Comparison of ENCODE assay signal across 10 cellular contexts in genomic region chr10:71259815-71260501, GRCh38. TPM values are rescaled to one million over a fixed set of nuclear protein-coding genes. Genes with fewer than 3 reads are reported as not detected.
DNase-seq lines count a peak whose midpoint lies in the region; ATAC-seq and TF ChIP-seq lines count a peak whose summit lies in the region.
"Had no signal": no experiment of that assay in that cellular context is flagged by ENCODE, and none has a peak within 500 bp of the region (broad histone marks: within the 10 kb centered on the region; RNA-seq: fewer than 3 reads in every experiment).

No MANE protein-coding gene starts in this region.

- H3K27ac ChIP-seq in dorsolateral prefrontal cortex: peak overlapping the region; percentile 17 to 94 (median 84)

- TF ChIP-seq CTCF in dorsolateral prefrontal cortex (IDR thresholded peaks at IDR 0.05 in 54 of 56, conservative IDR thresholded peaks at IDR 0.05 in 2 of 56; ENCODE audit: low read depth in 1 of 56, partially characterized antibody in 56 of 56) (peak in 3 of 56 donors; percentile 14 to 25 (median 15)), mucosa of descending colon (IDR thresholded peaks at IDR 0.05) (no peak)

- peaks cover 76% of the 10 kb centered on the region for H3K4me1 ChIP-seq in mucosa of descending colon (ENCODE audit: low read depth)

- DNase-seq in Right ventricle myocardium inferior (ENCODE audit: missing footprints) (no peak), cardiac septum (ENCODE audit: low spot score) (no peak), dorsolateral prefrontal cortex (no peak), mucosa of descending colon (peak; percentile 83 to 86 (median 84)), T-helper 9 cell (no peak), NCI-H1436 (lab: John Stamatoyannopoulos, UW) (no peak), hippocampal formation (lab: John Stamatoyannopoulos, UW) (no peak)
- DNase-seq: stimulated activated naive B cell treated with anti-CD40 and anti-IgM and Interleukin-4, amounts not matched to agents 10 μg/mL and 1 μg/mL and 100 μg/mL, for 72 hours; T-helper 17 cell had no signal

- intact Hi-C loops in Right ventricle myocardium inferior (cut with DNase I) (loop anchor here (10.0 kb wide), 1 partner anchor 255 kb away; no protein-coding TSS in a partner anchor), cardiac septum (cut with DNase I) (no loop called here), dorsolateral prefrontal cortex (cut with DNase I) (loop anchor here (2.0 kb wide), 2 partner anchors 27 to 47 kb away; partner anchors contain the start of gene UNC5B (in 1 of the 2)), mucosa of descending colon (cut with DNase I, micrococcal nuclease) (no loop called here)

- no peaks in the 10 kb centered on the region for H3K9me3 ChIP-seq in mucosa of descending colon

- H3K27me3 ChIP-seq in dorsolateral prefrontal cortex: no peaks in the 10 kb centered on the region

- no peaks in the 10 kb centered on the region for H3K36me3 ChIP-seq in mucosa of descending colon (ENCODE audit: low read depth)

- H3K4me3 ChIP-seq in dorsolateral prefrontal cortex (peak overlapping the region in 8 of 59 donors; percentile 1 to 33 (median 6)), mucosa of descending colon (no peak overlapping the region)

- ATAC-seq in Right ventricle myocardium inferior: peak; percentile 14
- ATAC-seq in mucosa of descending colon: peak; percentile 65
- ATAC-seq in HG02970 (IDR thresholded peaks at IDR 0.05; ENCODE audit: low FRiP score, unreplicated experiment): no peak
- ATAC-seq: stimulated activated naive B cell treated with anti-CD40 and anti-IgM and Interleukin-4, amounts not matched to agents 10 μg/mL and 1 μg/mL and 100 μg/mL, for 72 hours; T-helper 17 cell had no signal

RNA-seq across cellular contexts. Expression of gene UNC5B, which starts 47.6 kb away (rescaled TPM):
- 13.1 TPM for total RNA-seq in Right ventricle myocardium inferior
- 22.4 TPM for total RNA-seq in cardiac septum
- total RNA-seq in dorsolateral prefrontal cortex: 10 to 100 TPM; 12.3 to 77.7 (median 23.7) TPM
- total RNA-seq in mucosa of descending colon: 10 to 100 TPM; 11.0 to 17.4 (median 11.4) TPM
- total RNA-seq: T-helper 17 cell had no signal

RNA-seq across cellular contexts. Expression of gene SLC29A3, which starts 59.1 kb away (rescaled TPM):
- total RNA-seq in Right ventricle myocardium inferior (1.8 TPM), cardiac septum (1.6 TPM), dorsolateral prefrontal cortex (10 to 100 TPM in 36 of 120 experiments, 1 to 10 TPM in 84; 5.1 to 15.4 (median 9.2) TPM), mucosa of descending colon (1 to 10 TPM; 6.0 to 6.4 (median 6.3) TPM)

Comparison
In these comparisons a context has a peak if more than half of its experiments do, and no peak if none do; other contexts are left out.
1. intact Hi-C loops: an anchor here in Right ventricle myocardium inferior (10.0 kb wide) and dorsolateral prefrontal cortex (2.0 kb wide); none called in cardiac septum and mucosa of descending colon.
2. DNase-seq: peak in mucosa of descending colon (3 of 3); none in Right ventricle myocardium inferior (single experiment), cardiac septum (single experiment), dorsolateral prefrontal cortex (0 of 10), T-helper 9 cell (single experiment), NCI-H1436 (single experiment) and hippocampal formation (0 of 2).